ENCODE assay signal across 8 cellular contexts in the genomic region with DNA sequence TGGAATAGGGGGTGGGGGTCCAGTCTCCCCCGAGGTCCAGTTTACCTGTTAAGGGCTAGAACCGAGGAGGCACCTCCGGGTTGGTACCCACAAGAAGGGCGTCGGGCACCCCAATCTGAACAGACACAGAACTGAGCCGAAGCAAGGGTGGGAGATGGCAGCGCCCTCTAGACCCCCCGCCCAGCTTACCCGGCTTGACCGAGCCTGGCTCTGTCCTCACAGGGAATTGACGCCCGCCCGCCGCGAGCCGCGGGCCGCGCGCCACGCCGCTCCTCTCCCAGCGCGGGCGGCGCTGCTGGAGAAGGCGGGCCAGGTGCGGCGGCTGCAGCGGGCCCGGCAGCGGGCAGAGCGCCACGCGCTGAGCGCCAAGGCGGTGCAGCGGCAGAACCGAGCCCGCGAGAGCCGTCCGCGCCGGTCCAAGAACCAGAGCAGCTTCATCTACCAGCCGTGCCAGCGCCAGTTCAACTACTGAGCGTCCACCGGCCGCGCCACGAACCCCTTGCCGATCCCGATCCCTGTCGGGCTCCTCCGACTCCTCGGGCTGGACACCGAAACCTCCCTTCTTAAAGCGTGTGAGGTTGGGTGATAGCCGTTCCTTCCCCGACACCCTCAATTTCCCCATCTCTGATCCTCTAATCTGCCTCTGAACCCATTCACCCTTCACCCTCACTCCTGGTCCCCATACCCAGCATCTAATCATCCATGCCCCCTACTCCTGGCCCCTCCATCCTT. TPM values are rescaled to one million over a fixed set of nuclear protein-coding genes. Genes with fewer than 3 reads are reported as not detected.
A peak's percentile ranks its signal among the peaks of the same experiment; 100 is the strongest.
DNase-seq lines count a peak whose midpoint lies in the region; ATAC-seq and TF ChIP-seq lines count a peak whose summit lies in the region.

No MANE protein-coding gene starts in this region.

- DNase-seq in CD1c-positive myeloid dendritic cell (ENCODE audit: extremely low spot score) = peak; percentile 69
- peak; percentile 73 for DNase-seq in NCI-H460 (ENCODE audit: extremely low read depth, low read depth)
- peak; percentile 85 for DNase-seq in adipocyte (ENCODE audit: low read depth)
- peak; percentile 67 for DNase-seq in right atrium auricular region (ENCODE audit: low spot score)
- peak; percentile 64 for DNase-seq in prostate gland (ENCODE audit: low spot score)
- DNase-seq in G401 (ENCODE audit: low spot score) = no peak

- H3K9me3 ChIP-seq in adipocyte (ENCODE audit: control insufficient read depth, low read length) = no peaks in the 10 kb centered on the region
- H3K9me3 ChIP-seq in right atrium auricular region = no peaks in the 10 kb centered on the region
- no peaks in the 10 kb centered on the region for H3K9me3 ChIP-seq in prostate gland

- H3K27me3 ChIP-seq in adipocyte (replicated peaks; ENCODE audit: control insufficient read depth, insufficient read depth, low read length) (no peaks in the 10 kb centered on the region), right atrium auricular region (no peaks in the 10 kb centered on the region), prostate gland (replicated peaks; ENCODE audit: insufficient read depth) (no peaks in the 10 kb centered on the region)

- under 1% methylated on average over 55 of the region's 61 CpGs for WGBS in prostate gland

- TF ChIP-seq CTCF in right atrium auricular region (IDR thresholded peaks at IDR 0.05) (no peak), prostate gland (IDR thresholded peaks at IDR 0.05) (peak in 2 of 4 experiments; percentile 35 to 39)

- peak overlapping the region; percentile 74 for H3K9ac ChIP-seq in adipocyte (ENCODE audit: low read length)

- intact Hi-C loops in prostate gland (cut with DNase I) = loop anchor here (2.0 to 10.0 kb wide), 3 partner anchors 129 to 405 kb away; partner anchors contain the start of genes AHCY, GSS and MYH7B

- peaks cover 16% of the 10 kb centered on the region for H3K36me3 ChIP-seq in adipocyte (ENCODE audit: control insufficient read depth, insufficient read depth, low read length, severe bottlenecking)
- H3K36me3 ChIP-seq in right atrium auricular region = peaks cover 44% of the 10 kb centered on the region
- no peaks in the 10 kb centered on the region for H3K36me3 ChIP-seq in prostate gland

- in situ Hi-C loops in G401 (cut with HindIII; ENCODE audit: low sequenced_read_pairs) = no loop called here

- H3K4me3 ChIP-seq in adipocyte (ENCODE audit: low read length) (peak overlapping the region; percentile 78), right atrium auricular region (peak overlapping the region; percentile 48 to 66), prostate gland (peak overlapping the region; percentile 59 to 67)

- TF ChIP-seq POLR2A in prostate gland (IDR thresholded peaks at IDR 0.05) = no peak

- H3K4me1 ChIP-seq in adipocyte (ENCODE audit: control insufficient read depth, insufficient read depth, low read length) = peaks cover 32% of the 10 kb centered on the region
- H3K4me1 ChIP-seq in right atrium auricular region = peaks cover 0 to 73% of the 10 kb centered on the region in 2 donors
- H3K4me1 ChIP-seq in prostate gland (replicated peaks) = peaks cover 5% of the 10 kb centered on the region

- H3K27ac ChIP-seq in right atrium auricular region = peak overlapping the region; percentile 100
- peak overlapping the region; percentile 89 to 99 for H3K27ac ChIP-seq in prostate gland

- ATAC-seq in GM18520 (IDR thresholded peaks at IDR 0.05; ENCODE audit: unreplicated experiment) (peak; percentile 19), HG03095 (IDR thresholded peaks at IDR 0.05; ENCODE audit: unreplicated experiment) (peak; percentile 14)

RNA-seq across cellular contexts. Expression of gene TP53INP2, which starts 5.9 kb away (rescaled TPM):
- 2.2 and 2.4 TPM in 2 replicates for total RNA-seq in NCI-H460 (2014; rRNA removed; shearing (Covaris generic))
- 3.1 and 3.3 TPM in 2 replicates for polyA plus RNA-seq in NCI-H460 (2014; cell fraction: nucleus; rRNA removed)
- 10 to 100 TPM; 59.5 to 66.0 TPM for total RNA-seq in right atrium auricular region
- 10 to 100 TPM; 26.0 to 39.4 TPM for total RNA-seq in prostate gland
- total RNA-seq in G401 (2014; rRNA removed; shearing (Covaris generic)) = 3.6 and 4.6 TPM in 2 replicates

RNA-seq across cellular contexts. Expression of gene PIGU, which starts 33.1 kb away (rescaled TPM):
- total RNA-seq in NCI-H460 (2014; rRNA removed; shearing (Covaris generic)) = 34.9 and 38.3 TPM in 2 replicates
- 11.4 and 31.7 TPM in 2 replicates for polyA plus RNA-seq in NCI-H460 (2014; cell fraction: nucleus; rRNA removed)
- total RNA-seq in right atrium auricular region (10 to 100 TPM; 16.6 to 17.7 TPM), prostate gland (10 to 100 TPM; 18.2 to 26.4 TPM)
- total RNA-seq in G401 (2014; rRNA removed; shearing (Covaris generic)) = 11.8 and 15.8 TPM in 2 replicates
